In the genomic region with DNA sequence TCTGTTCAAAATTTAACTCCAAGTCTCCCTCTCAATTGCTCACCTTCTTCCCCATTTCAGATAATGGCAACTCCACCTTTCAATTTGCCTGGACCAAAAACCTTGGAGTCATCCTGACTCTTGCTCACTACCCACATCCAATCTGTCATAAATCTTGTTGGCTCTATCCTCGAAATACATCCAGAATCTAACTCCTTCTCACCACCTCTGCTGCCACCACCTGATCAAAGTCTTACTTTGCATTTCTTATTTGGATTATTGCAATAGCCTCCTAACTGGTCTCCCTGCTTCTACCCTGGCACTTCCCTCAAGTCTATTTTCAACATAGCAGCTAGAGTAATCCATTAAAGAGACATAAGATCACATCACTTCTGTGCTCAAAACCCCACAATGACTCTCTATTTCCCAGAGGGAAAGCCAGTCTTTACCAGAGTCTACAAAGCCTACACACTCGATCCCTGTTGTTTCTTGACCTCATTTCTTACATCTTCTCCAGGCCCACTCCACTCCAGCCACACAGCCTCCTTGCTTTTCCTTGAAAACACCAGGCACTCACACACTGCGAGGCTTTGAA, we compare ENCODE assay signal across 10 cellular contexts.
DNase-seq lines count a peak whose midpoint lies in the region; ATAC-seq and TF ChIP-seq lines count a peak whose summit lies in the region.
"Had no signal": no experiment of that assay in that cellular context is flagged by ENCODE, and none has a peak within 500 bp of the region (broad histone marks: within the 10 kb centered on the region; RNA-seq: fewer than 3 reads in every experiment).

No MANE protein-coding gene starts in this region.

- TF ChIP-seq CTCF in GM23338 (conservative IDR thresholded peaks at IDR 0.05; ENCODE audit: low read depth in 2 of 2) = peak in 1 of 2 experiments; percentile 42; a peak in 2 of 4 replicates

- DNase-seq in NCI-H748 (lab: John Stamatoyannopoulos, UW; ENCODE audit: unreplicated experiment) = peak; percentile 11
- no peak for DNase-seq in NCI-H748 treated with DMSO at 0.1 percent for 48 hours (lab: John Stamatoyannopoulos, UW)
- peak in 2 of 3 experiments; percentile 23 to 61 for DNase-seq in NCI-H1417 (lab: John Stamatoyannopoulos, UW)
- peak; percentile 63 for DNase-seq in cerebellar cortex (ENCODE audit: low spot score)
- DNase-seq in pons (ENCODE audit: low spot score) = peak; percentile 46
- no peak for DNase-seq in GM23338 (ENCODE audit: low spot score)
- DNase-seq in activated CD4-positive, alpha-beta T cell treated with anti-CD3 and anti-CD28 coated beads for 1 hour = no peak
- no peak for DNase-seq in UCSD-AML1 (lab: John Stamatoyannopoulos, UW; ENCODE audit: unreplicated experiment)

- no peak overlapping the region for H3K4me3 ChIP-seq in GM23338

- H3F3A ChIP-seq in GM23338 (replicated peaks; ENCODE audit: low read depth) = no peaks in the 10 kb centered on the region

- no peak overlapping the region for H3K27ac ChIP-seq in GM23338 (ENCODE audit: low read depth)
- H3K27ac ChIP-seq: KMS-11 had no signal

- peaks cover 5% of the 10 kb centered on the region; the same call in 1 of the 2 replicates for H3K4me1 ChIP-seq in GM23338 (ENCODE audit: insufficient read depth)

- ATAC-seq in GM23338 = no peak

- no peaks in the 10 kb centered on the region for H3K9me2 ChIP-seq in GM23338 (ENCODE audit: insufficient read depth)

- H3K4me1 Mint-ChIP-seq in GM23338 = peaks cover 2% of the 10 kb centered on the region; the same call in 1 of the 3 replicates

- no peak overlapping the region for H3K27ac Mint-ChIP-seq in GM23338
- H3K27ac Mint-ChIP-seq: dendritic cell treated with granulocyte-macrophage colony-stimulating factor and Interleukin-4, amounts not matched to agents 40 ng/mL and 50 ng/mL, for 4 days had no signal

- H3K4me2 ChIP-seq in GM23338 = no peak overlapping the region
- H3K4me2 ChIP-seq: KMS-11 had no signal

- H4K20me1 ChIP-seq in GM23338 (replicated peaks; ENCODE audit: insufficient read depth) = no peaks in the 10 kb centered on the region

- H3K9me3 Mint-ChIP-seq in GM23338 = no peaks in the 10 kb centered on the region
- H3K9me3 Mint-ChIP-seq: dendritic cell treated with granulocyte-macrophage colony-stimulating factor and Interleukin-4, amounts not matched to agents 40 ng/mL and 50 ng/mL, for 4 days had no signal

- H3K4me3 Mint-ChIP-seq in GM23338 = no peak overlapping the region
- H3K4me3 Mint-ChIP-seq: dendritic cell treated with granulocyte-macrophage colony-stimulating factor and Interleukin-4, amounts not matched to agents 40 ng/mL and 50 ng/mL, for 4 days had no signal

- no peaks in the 10 kb centered on the region for H3K36me3 ChIP-seq in GM23338 (ENCODE audit: insufficient read depth)

- H3K27me3 ChIP-seq in GM23338 (ENCODE audit: insufficient read depth) = no peaks in the 10 kb centered on the region

- no peaks in the 10 kb centered on the region for H3K36me3 Mint-ChIP-seq in GM23338 (ENCODE audit: low read depth)

- H2AFZ ChIP-seq in GM23338 = no peak overlapping the region

- H3K27me3 Mint-ChIP-seq in GM23338 (ENCODE audit: insufficient read depth, low read depth, poor library complexity) = no peaks in the 10 kb centered on the region
- H3K27me3 Mint-ChIP-seq: dendritic cell treated with granulocyte-macrophage colony-stimulating factor and Interleukin-4, amounts not matched to agents 40 ng/mL and 50 ng/mL, for 4 days had no signal

- H3K79me2 ChIP-seq in GM23338 (replicated peaks; ENCODE audit: insufficient read depth) = no peaks in the 10 kb centered on the region

TF ChIP-seq in GM23338, 12 proteins besides CTCF, POLR2A, EP300 and RAD21:
- TF ChIP-seq EZH2phosphoT487 (IDR thresholded peaks at IDR 0.05; ENCODE audit: unreplicated experiment) (no peak), NANOG (IDR thresholded peaks at IDR 0.05; ENCODE audit: borderline replicate concordance) (no peak)

Comparison
In these comparisons a context has a peak if more than half of its experiments do, and no peak if none do; other contexts are left out.
1. DNase-seq: peak in NCI-H748 (single experiment), NCI-H1417 (2 of 3), cerebellar cortex (single experiment) and pons (single experiment); none in NCI-H748 treated with DMSO at 0.1 percent for 48 hours (single experiment), GM23338 (single experiment), activated CD4-positive, alpha-beta T cell treated with anti-CD3 and anti-CD28 coated beads for 1 hour (single experiment) and UCSD-AML1 (single experiment).